In genomic region chr4:108058685-108059440, GRCh38 we compare ENCODE assay signal across 13 cellular contexts.
DNase-seq lines count a peak whose midpoint lies in the region; ATAC-seq and TF ChIP-seq lines count a peak whose summit lies in the region.
"Had no signal": no experiment of that assay in that cellular context is flagged by ENCODE, and none has a peak within 500 bp of the region (broad histone marks: within the 10 kb centered on the region; RNA-seq: fewer than 3 reads in every experiment).

No MANE protein-coding gene starts in this region.

- DNase-seq in Calu3 = peak; percentile 18
- peak; percentile 41 for DNase-seq in HuH-7.5 (ENCODE audit: low spot score)
- DNase-seq in myocyte (ENCODE audit: low read depth) = peak; percentile 90
- DNase-seq in NCI-H2227 (lab: John Stamatoyannopoulos, UW; ENCODE audit: unreplicated experiment) = no peak
- DNase-seq in type B pancreatic cell (ENCODE audit: extremely low spot score, unreplicated experiment) = no peak
- DNase-seq: activated CD8-positive, alpha-beta memory T cell treated with anti-CD3 and anti-CD28 coated beads for 24 hours; cerebellar nuclear complex; heart right ventricle; NCI-H1092 treated with DMSO at 0.1 percent for 48 hours; Right ventricle myocardium superior had no signal

- no peaks in the 10 kb centered on the region for H3K27me3 Mint-ChIP-seq in Calu3 (ENCODE audit: unreplicated experiment)
- no peaks in the 10 kb centered on the region for H3K27me3 Mint-ChIP-seq in activated naive CD8-positive, alpha-beta T cell
- peaks cover 4% of the 10 kb centered on the region for H3K27me3 Mint-ChIP-seq in type B pancreatic cell

- intact Hi-C loops in Calu3 (cut with micrococcal nuclease; ENCODE audit: unreplicated experiment) = loop anchor here (1.0 kb wide), 1 partner anchor 512 kb away; no protein-coding TSS in a partner anchor

- BruUV-seq in Calu3 (replicated peaks; lab: Mats Ljungman, UMichigan) = no TSS peak

- no peaks in the 10 kb centered on the region for H3K36me3 Mint-ChIP-seq in Calu3 (ENCODE audit: insufficient read depth, unreplicated experiment)
- peaks cover 19% of the 10 kb centered on the region for H3K36me3 Mint-ChIP-seq in activated naive CD8-positive, alpha-beta T cell
- peaks cover 3% of the 10 kb centered on the region for H3K36me3 Mint-ChIP-seq in type B pancreatic cell

- ATAC-seq in HG02763 (IDR thresholded peaks at IDR 0.05; ENCODE audit: unreplicated experiment) (no peak), GM19035 (IDR thresholded peaks at IDR 0.05; ENCODE audit: unreplicated experiment) (no peak)
- ATAC-seq: heart right ventricle had no signal

- H3K4me1 Mint-ChIP-seq in Calu3 (ENCODE audit: low read depth, unreplicated experiment) (peaks cover 10% of the 10 kb centered on the region), type B pancreatic cell (ENCODE audit: unreplicated experiment) (peaks cover 5% of the 10 kb centered on the region)
- peaks cover 89% of the 10 kb centered on the region for H3K4me1 Mint-ChIP-seq in activated naive CD8-positive, alpha-beta T cell (ENCODE audit: low read depth)

- no peak for TF ChIP-seq CTCF in Calu3 (IDR thresholded peaks at IDR 0.05; ENCODE audit: unreplicated experiment)
- no peak for TF ChIP-seq CTCF in type B pancreatic cell (conservative IDR thresholded peaks at IDR 0.05)

- H3K4me3 Mint-ChIP-seq in Calu3 (ENCODE audit: low read depth, unreplicated experiment) = no peak overlapping the region
- no peak overlapping the region for H3K4me3 Mint-ChIP-seq in activated naive CD8-positive, alpha-beta T cell
- no peak overlapping the region for H3K4me3 Mint-ChIP-seq in type B pancreatic cell

- CTCF ChIA-PET in Calu3 (lab: Charles Lee) = no interaction called here

- H3K9me3 Mint-ChIP-seq in Calu3 (ENCODE audit: low read depth, unreplicated experiment) (no peaks in the 10 kb centered on the region), type B pancreatic cell (no peaks in the 10 kb centered on the region)
- no peaks in the 10 kb centered on the region for H3K9me3 Mint-ChIP-seq in activated naive CD8-positive, alpha-beta T cell (ENCODE audit: low read depth)

- H3K27ac Mint-ChIP-seq in Calu3 (ENCODE audit: unreplicated experiment) (no peak overlapping the region), type B pancreatic cell (no peak overlapping the region)
- peak overlapping the region; percentile 87 for H3K27ac Mint-ChIP-seq in activated naive CD8-positive, alpha-beta T cell

Comparison
In these comparisons a context has a peak if more than half of its experiments do, and no peak if none do; other contexts are left out.
1. DNase-seq: peak in Calu3 (single experiment), HuH-7.5 (single experiment) and myocyte (single experiment); none in NCI-H2227 (single experiment) and type B pancreatic cell (single experiment).